In genomic region chr1:145946477-145946986, GRCh38 we compare ENCODE assay signal across 17 cellular contexts. TPM values are rescaled to one million over a fixed set of nuclear protein-coding genes. Genes with fewer than 3 reads are reported as not detected.
DNase-seq lines count a peak whose midpoint lies in the region; ATAC-seq, FAIRE-seq and TF ChIP-seq lines count a peak whose summit lies in the region.
"Had no signal": no experiment of that assay in that cellular context is flagged by ENCODE, and none has a peak within 500 bp of the region (broad histone marks: within the 10 kb centered on the region; RNA-seq: fewer than 3 reads in every experiment).

No MANE protein-coding gene starts in this region.

- no peak overlapping the region for H3K4me3 Mint-ChIP-seq in MCF 10A (ENCODE audit: unreplicated experiment)
- H3K4me3 Mint-ChIP-seq: CD8-positive, alpha-beta memory T cell; HFFc6 had no signal

- TSS peak; percentile 15 for BruUV-seq in MCF 10A (replicated peaks; lab: Mats Ljungman, UMichigan)

- no peak overlapping the region for H3K27ac Mint-ChIP-seq in MCF 10A (ENCODE audit: low read depth, unreplicated experiment)
- H3K27ac Mint-ChIP-seq: HFFc6 had no signal

- peaks cover 5% of the 10 kb centered on the region for H3K4me1 Mint-ChIP-seq in MCF 10A (ENCODE audit: insufficient read depth, unreplicated experiment)

- H3K27ac ChIP-seq in breast epithelium (no peak overlapping the region), liver (ENCODE audit: low read depth in 1 of 2, low read length in 2 of 2) (no peak overlapping the region), small intestine (ENCODE audit: low read depth in 1 of 2, low read length in 1 of 2) (no peak overlapping the region), uterus (no peak overlapping the region)
- H3K27ac ChIP-seq: BLaER1 had no signal

- no peak overlapping the region for H3K4me3 ChIP-seq in breast epithelium
- no peak overlapping the region for H3K4me3 ChIP-seq in liver (ENCODE audit: low read depth in 1 of 3, low read length in 3 of 3)
- H3K4me3 ChIP-seq in small intestine (ENCODE audit: low read depth in 1 of 2, low read length in 2 of 2): no peak overlapping the region
- H3K4me3 ChIP-seq in uterus: no peak overlapping the region
- H3K4me3 ChIP-seq: BLaER1 had no signal

- CTCF ChIA-PET in MCF 10A (lab: Yijun Ruan, JAX): interaction anchor here (0.6 to 1.2 kb wide), 2 partner anchors 26 to 61 kb away, joined by 3 read pairs; no protein-coding TSS in a partner anchor

- H3K27me3 ChIP-seq in breast epithelium (no peaks in the 10 kb centered on the region), liver (ENCODE audit: control insufficient read depth in 4 of 4, insufficient read depth in 4 of 4, low read length in 3 of 4) (no peaks in the 10 kb centered on the region), small intestine (ENCODE audit: control insufficient read depth in 2 of 2, insufficient read depth in 2 of 2, low read length in 2 of 2) (no peaks in the 10 kb centered on the region), uterus (no peaks in the 10 kb centered on the region)
- H3K27me3 ChIP-seq: BLaER1 had no signal

- H3K27me3 Mint-ChIP-seq in MCF 10A (ENCODE audit: insufficient read depth, unreplicated experiment): no peaks in the 10 kb centered on the region
- H3K27me3 Mint-ChIP-seq: CD8-positive, alpha-beta memory T cell had no signal

- no peak overlapping the region for H3K9ac ChIP-seq in liver (ENCODE audit: low read depth in 1 of 2, low read length in 2 of 2)
- H3K9ac ChIP-seq: BLaER1 had no signal

- FAIRE-seq in small intestine (lab: Jason Lieb, UNC): no peak
- FAIRE-seq: GM12892 had no signal

- no peaks in the 10 kb centered on the region for H3K9me3 Mint-ChIP-seq in MCF 10A (ENCODE audit: unreplicated experiment)
- H3K9me3 Mint-ChIP-seq: CD8-positive, alpha-beta memory T cell; HFFc6 had no signal

- TF ChIP-seq CTCF in MCF 10A (IDR thresholded peaks at IDR 0.05; ENCODE audit: unreplicated experiment) (no peak), breast epithelium (IDR thresholded peaks at IDR 0.05) (no peak), liver (IDR thresholded peaks at IDR 0.05; ENCODE audit: low read depth, low read length, missing input control) (no peak), uterus (IDR thresholded peaks at IDR 0.05) (no peak)

- POLR2A ChIA-PET in MCF 10A (lab: Yijun Ruan, JAX): interaction anchor here (0.9 to 1.4 kb wide), 3 partner anchors 11 to 19 kb away, joined by 3 to 6 read pairs (median 5); partner anchors contain the start of genes ANKRD34A, LIX1L, POLR3GL and RBM8A

- no peak for ATAC-seq in HG02884 (IDR thresholded peaks at IDR 0.05; ENCODE audit: unreplicated experiment)

- no peak for TF ChIP-seq POLR2A in breast epithelium (IDR thresholded peaks at IDR 0.05)
- TF ChIP-seq POLR2A in uterus (IDR thresholded peaks at IDR 0.05): no peak

- TF ChIP-seq RAD21 in liver (IDR thresholded peaks at IDR 0.05): no peak

- 68% methylated on average over 4 of the region's 4 CpGs for WGBS in liver
- WGBS in small intestine, 3 donors: 49 to 80% (median 67%) methylated on average over 4 of the region's 4 CpGs

- H3K9me3 ChIP-seq in breast epithelium (no peaks in the 10 kb centered on the region), liver (ENCODE audit: control insufficient read depth in 4 of 4, low read length in 3 of 4) (no peaks in the 10 kb centered on the region), small intestine (ENCODE audit: control insufficient read depth, low read depth) (no peaks in the 10 kb centered on the region), uterus (no peaks in the 10 kb centered on the region)
- H3K9me3 ChIP-seq: BLaER1, Caco-2 had no signal

- no peaks in the 10 kb centered on the region for H3K4me1 ChIP-seq in breast epithelium
- peaks cover 0 to 4% (median 0%) of the 10 kb centered on the region in 4 donors for H3K4me1 ChIP-seq in liver (ENCODE audit: control insufficient read depth in 4 of 4, insufficient read depth in 4 of 4, low read length in 3 of 4)
- peaks cover 0 to 5% of the 10 kb centered on the region in 2 donors for H3K4me1 ChIP-seq in small intestine (ENCODE audit: control insufficient read depth in 2 of 2, insufficient read depth in 1 of 2, low read depth in 1 of 2, low read length in 1 of 2)
- H3K4me1 ChIP-seq in uterus: peaks cover 0 to 5% of the 10 kb centered on the region in 2 donors
- H3K4me1 ChIP-seq: Caco-2 had no signal

- H3K36me3 ChIP-seq in breast epithelium (no peaks in the 10 kb centered on the region), liver (ENCODE audit: control insufficient read depth in 4 of 4, insufficient read depth in 3 of 4, low read depth in 1 of 4, low read length in 3 of 4) (peaks cover 1 to 8% (median 6%) of the 10 kb centered on the region in 4 donors), small intestine (ENCODE audit: control insufficient read depth in 2 of 2, insufficient read depth in 2 of 2, low read length in 2 of 2) (no peaks in the 10 kb centered on the region), uterus (no peaks in the 10 kb centered on the region)

- intact Hi-C loops in MCF 10A (cut with micrococcal nuclease) (no loop called here), breast epithelium (cut with DNase I; ENCODE audit: low total_unique reads) (no loop called here), uterus (cut with DNase I; ENCODE audit: low total_unique reads) (no loop called here)

- DNase-seq in MCF 10A (ENCODE audit: unreplicated experiment) (no peak), breast epithelium (ENCODE audit: low spot score in 2 of 2) (no peak), amniotic epithelial cell (ENCODE audit: low read depth) (peak; percentile 24), small intestine (peak; percentile 52), uterus (no peak), mucosa of gallbladder (ENCODE audit: low spot score) (no peak)
- DNase-seq: AML-193; Caco-2; CD8-positive, alpha-beta memory T cell; DND-41; GDM1; HCEC 1CT; HFFc6 had no signal

- peaks cover 43% of the 10 kb centered on the region for H3K36me3 Mint-ChIP-seq in MCF 10A (ENCODE audit: insufficient read depth, unreplicated experiment)

TF ChIP-seq in liver, 16 proteins besides CTCF, POLR2A, EP300 and RAD21 (continues in another document):
- TF ChIP-seq YY1 (IDR thresholded peaks at IDR 0.05): peak; percentile 29
- no peak for TF ChIP-seq TAF1 (conservative IDR thresholded peaks at IDR 0.05)
- TF ChIP-seq, protein P1, sequence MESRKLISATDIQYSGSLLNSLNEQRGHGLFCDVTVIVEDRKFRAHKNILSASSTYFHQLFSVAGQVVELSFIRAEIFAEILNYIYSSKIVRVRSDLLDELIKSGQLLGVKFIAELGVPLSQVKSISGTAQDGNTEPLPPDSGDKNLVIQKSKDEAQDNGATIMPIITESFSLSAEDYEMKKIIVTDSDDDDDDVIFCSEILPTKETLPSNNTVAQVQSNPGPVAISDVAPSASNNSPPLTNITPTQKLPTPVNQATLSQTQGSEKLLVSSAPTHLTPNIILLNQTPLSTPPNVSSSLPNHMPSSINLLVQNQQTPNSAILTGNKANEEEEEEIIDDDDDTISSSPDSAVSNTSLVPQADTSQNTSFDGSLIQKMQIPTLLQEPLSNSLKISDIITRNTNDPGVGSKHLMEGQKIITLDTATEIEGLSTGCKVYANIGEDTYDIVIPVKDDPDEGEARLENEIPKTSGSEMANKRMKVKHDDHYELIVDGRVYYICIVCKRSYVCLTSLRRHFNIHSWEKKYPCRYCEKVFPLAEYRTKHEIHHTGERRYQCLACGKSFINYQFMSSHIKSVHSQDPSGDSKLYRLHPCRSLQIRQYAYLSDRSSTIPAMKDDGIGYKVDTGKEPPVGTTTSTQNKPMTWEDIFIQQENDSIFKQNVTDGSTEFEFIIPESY (IDR thresholded peaks at IDR 0.05): no peak
- TF ChIP-seq, protein P2, sequence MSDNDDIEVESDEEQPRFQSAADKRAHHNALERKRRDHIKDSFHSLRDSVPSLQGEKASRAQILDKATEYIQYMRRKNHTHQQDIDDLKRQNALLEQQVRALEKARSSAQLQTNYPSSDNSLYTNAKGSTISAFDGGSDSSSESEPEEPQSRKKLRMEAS (IDR thresholded peaks at IDR 0.05): no peak
- TF ChIP-seq ATF3 (IDR thresholded peaks at IDR 0.05): peak; percentile 32
- TF ChIP-seq EGR1 (IDR thresholded peaks at IDR 0.05; ENCODE audit: low read depth in 2 of 2): no peak
- TF ChIP-seq NR2F2 (IDR thresholded peaks at IDR 0.05): no peak
- TF ChIP-seq RXRA (IDR thresholded peaks at IDR 0.05): peak; percentile 20 to 59
- TF ChIP-seq FOXA2 (IDR thresholded peaks at IDR 0.05): no peak

RNA-seq across cellular contexts. Expression of gene LIX1L, which starts 11.3 kb away (rescaled TPM):
- total RNA-seq in MCF 10A (2022): 40.1 and 42.1 TPM in 2 replicates
- 10 to 100 TPM; 18.1 to 28.5 (median 21.8) TPM for total RNA-seq in breast epithelium
- total RNA-seq in liver: 1 to 10 TPM; 6.5 to 8.6 TPM
- 1 to 10 TPM; 4.6 to 6.0 TPM for polyA plus RNA-seq in liver
- 1 to 10 TPM in 2 of 3 donors, under 1 TPM in 1; 0.67 to 7.1 (median 3.2) TPM for polyA plus RNA-seq in small intestine
- 10 to 100 TPM; 12.3 to 69.0 (median 32.2) TPM for total RNA-seq in uterus
- total RNA-seq in mucosa of gallbladder: 42.9 TPM

RNA-seq across cellular contexts. Expression of gene ANKRD34A, which starts 17.8 kb away (rescaled TPM):
- total RNA-seq in MCF 10A (2022) (2.6 and 3.1 TPM in 2 replicates), breast epithelium (under 1 TPM; 0.16 to 0.98 (median 0.59) TPM), liver (under 1 TPM in 1 of 2 donors, not detected in 1; 0.17 TPM), uterus (1 to 10 TPM in 1 of 4 donors, under 1 TPM in 3; 0.26 to 5.0 (median 0.61) TPM), mucosa of gallbladder (3.4 TPM)
- polyA plus RNA-seq in liver (under 1 TPM; 0.06 to 0.13 TPM), small intestine (1 to 10 TPM in 1 of 3 donors, under 1 TPM in 2; 0.48 to 1.1 (median 0.54) TPM)

RNA-seq across cellular contexts. Expression of gene POLR3GL, which starts 18.0 kb away (rescaled TPM):
- 17.6 and 20.9 TPM in 2 replicates for total RNA-seq in MCF 10A (2022)
- total RNA-seq in breast epithelium: 10 to 100 TPM; 18.0 to 32.8 (median 18.1) TPM
- 10 to 100 TPM; 11.9 to 12.7 TPM for total RNA-seq in liver
- polyA plus RNA-seq in liver: 10 to 100 TPM; 19.8 to 23.4 TPM
- 10 to 100 TPM; 33.6 to 37.3 (median 34.0) TPM for polyA plus RNA-seq in small intestine
- total RNA-seq in uterus: 10 to 100 TPM in 2 of 4 donors, 1 to 10 TPM in 2; 3.3 to 28.1 (median 8.6) TPM
- 28.3 TPM for total RNA-seq in mucosa of gallbladder

RNA-seq across cellular contexts. Expression of gene RBM8A, which starts 19.2 kb away (rescaled TPM):
- total RNA-seq in MCF 10A (2022) (370 and 403 TPM in 2 replicates), breast epithelium (100 to 1,000 TPM; 115 to 137 (median 128) TPM), liver (10 to 100 TPM; 48.8 to 62.5 TPM), uterus (100 to 1,000 TPM; 118 to 226 (median 146) TPM), mucosa of gallbladder (99.8 TPM)
- polyA plus RNA-seq in liver (10 to 100 TPM; 52.6 to 66.2 TPM), small intestine (100 to 1,000 TPM in 1 of 3 donors, 10 to 100 TPM in 2; 62.2 to 151 (median 95.9) TPM)

RNA-seq across cellular contexts. Expression of gene PEX11B, which starts 28.0 kb away (rescaled TPM):
- total RNA-seq in MCF 10A (2022) (35.5 and 36.2 TPM in 2 replicates), breast epithelium (10 to 100 TPM; 20.3 to 40.1 (median 22.0) TPM), liver (10 to 100 TPM; 13.4 to 18.2 TPM), uterus (10 to 100 TPM; 26.1 to 46.3 (median 36.0) TPM), mucosa of gallbladder (35.1 TPM)
- polyA plus RNA-seq in liver (10 to 100 TPM; 14.0 to 21.0 TPM), small intestine (10 to 100 TPM; 30.6 to 41.2 (median 32.7) TPM)

Comparison
In these comparisons a context has a peak if more than half of its experiments do, and no peak if none do; other contexts are left out.
1. DNase-seq: peak in amniotic epithelial cell (single experiment) and small intestine (single experiment); none in MCF 10A (single experiment), breast epithelium (0 of 2), uterus (0 of 2) and mucosa of gallbladder (single experiment).